Comparison of ENCODE assay signal across 8 cellular contexts in the genomic region with DNA sequence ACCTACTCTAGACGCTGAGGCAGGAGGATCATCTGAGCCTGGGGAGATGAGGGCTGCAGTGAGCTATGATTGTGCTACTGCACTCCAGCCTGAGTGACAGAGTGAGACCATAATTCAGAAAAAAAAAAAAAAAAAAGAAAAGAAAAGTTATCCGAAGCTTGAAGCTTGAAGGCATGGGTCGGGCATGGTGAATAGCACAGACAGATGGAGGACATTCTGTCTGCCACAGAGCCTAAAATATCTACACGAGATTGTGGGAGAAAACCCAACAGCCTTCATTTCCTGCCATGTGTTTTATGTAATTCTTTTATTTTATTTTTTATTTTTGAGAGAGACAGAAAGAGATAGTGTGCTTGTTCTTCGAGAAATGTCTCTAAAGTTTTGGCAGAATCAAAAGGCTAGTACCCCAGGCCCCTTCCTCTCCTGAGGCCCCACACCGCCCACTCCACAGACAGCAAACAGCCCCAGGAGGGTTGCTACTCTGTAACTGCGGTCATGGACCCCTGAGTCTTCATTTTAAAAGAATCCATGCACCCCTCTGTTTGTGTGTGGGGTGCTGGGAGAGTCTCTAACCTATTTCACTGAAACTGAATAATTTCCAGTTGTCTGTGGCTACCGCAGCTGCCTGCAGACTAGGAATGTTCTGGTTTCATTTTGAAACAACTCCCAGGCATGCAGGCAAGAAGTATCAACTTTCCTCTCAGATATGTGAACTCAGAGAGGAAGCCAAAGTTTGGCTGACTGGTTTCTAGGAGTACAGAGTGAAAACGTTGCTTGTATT. TPM values are rescaled to one million over a fixed set of nuclear protein-coding genes. Genes with fewer than 3 reads are reported as not detected.
DNase-seq lines count a peak whose midpoint lies in the region; ATAC-seq and TF ChIP-seq lines count a peak whose summit lies in the region.

No MANE protein-coding gene starts in this region.

- POLR2A ChIA-PET in activated CD8-positive, alpha-beta T cell treated with anti-CD3 and anti-CD28 coated beads, Interleukin-2, amount 10 ng/mL, durations not matched to agents 7 days and 5 days (lab: Charles Lee): interaction anchor here (1.3 to 1.7 kb wide), 2 partner anchors 10 to 169 kb away, joined by 3 to 4 read pairs; no protein-coding TSS in a partner anchor
- POLR2A ChIA-PET in activated CD8-positive, alpha-beta T cell treated with anti-CD3 and anti-CD28 coated beads for 36 hours (lab: Charles Lee): no interaction called here

- H3K9me3 ChIP-seq in transverse colon: no peaks in the 10 kb centered on the region

- peaks cover 34% of the 10 kb centered on the region for H3K36me3 Mint-ChIP-seq in activated CD8-positive, alpha-beta T cell treated with anti-CD3 and anti-CD28 coated beads, Interleukin-2, amount 10 ng/mL, durations not matched to agents 7 days and 5 days (ENCODE audit: low read depth)
- H3K36me3 Mint-ChIP-seq in activated CD8-positive, alpha-beta T cell treated with anti-CD3 and anti-CD28 coated beads for 36 hours (ENCODE audit: low read depth): no peaks in the 10 kb centered on the region

- CTCF ChIA-PET in activated CD8-positive, alpha-beta T cell treated with anti-CD3 and anti-CD28 coated beads, Interleukin-2, amount 10 ng/mL, durations not matched to agents 7 days and 5 days (lab: Charles Lee): interaction anchor here (0.8 to 3.6 kb wide), 4 partner anchors 8 to 238 kb away, joined by 4 to 24 read pairs (median 4); no protein-coding TSS in a partner anchor
- CTCF ChIA-PET in activated CD8-positive, alpha-beta T cell treated with anti-CD3 and anti-CD28 coated beads for 36 hours (lab: Charles Lee): interaction anchor here (4.6 kb wide), 1 partner anchor 8 kb away, joined by 36 read pairs; no protein-coding TSS in a partner anchor

- no peak for TF ChIP-seq CTCF in activated CD8-positive, alpha-beta T cell treated with anti-CD3 and anti-CD28 coated beads for 36 hours (IDR thresholded peaks at IDR 0.05)
- TF ChIP-seq CTCF in transverse colon (IDR thresholded peaks at IDR 0.05): no peak

- TF ChIP-seq EP300 in transverse colon (IDR thresholded peaks at IDR 0.05; ENCODE audit: low read depth): no peak

- peak; percentile 22 for DNase-seq in activated CD8-positive, alpha-beta T cell treated with anti-CD3 and anti-CD28 coated beads, Interleukin-2, amount 10 ng/mL, durations not matched to agents 7 days and 5 days
- no peak for DNase-seq in activated CD8-positive, alpha-beta T cell treated with anti-CD3 and anti-CD28 coated beads for 36 hours
- DNase-seq in transverse colon: no peak
- DNase-seq in cerebellar cortex (ENCODE audit: low spot score): no peak
- DNase-seq in posterior vena cava (ENCODE audit: low spot score): no peak

- H3K27me3 ChIP-seq in layer of hippocampus (ENCODE audit: control insufficient read depth, insufficient read depth, low read length) (no peaks in the 10 kb centered on the region), transverse colon (no peaks in the 10 kb centered on the region)

- peak; percentile 49 for ATAC-seq in activated CD8-positive, alpha-beta T cell treated with anti-CD3 and anti-CD28 coated beads, Interleukin-2, amount 10 ng/mL, durations not matched to agents 7 days and 5 days
- ATAC-seq in activated CD8-positive, alpha-beta T cell treated with anti-CD3 and anti-CD28 coated beads for 36 hours: no peak
- ATAC-seq in GM21619 (IDR thresholded peaks at IDR 0.05; ENCODE audit: unreplicated experiment): no peak

- H3K4me3 Mint-ChIP-seq in activated CD8-positive, alpha-beta T cell treated with anti-CD3 and anti-CD28 coated beads, Interleukin-2, amount 10 ng/mL, durations not matched to agents 7 days and 5 days: no peak overlapping the region
- no peak overlapping the region for H3K4me3 Mint-ChIP-seq in activated CD8-positive, alpha-beta T cell treated with anti-CD3 and anti-CD28 coated beads for 36 hours

- H3K4me1 Mint-ChIP-seq in activated CD8-positive, alpha-beta T cell treated with anti-CD3 and anti-CD28 coated beads, Interleukin-2, amount 10 ng/mL, durations not matched to agents 7 days and 5 days (ENCODE audit: low read depth): peaks cover 77% of the 10 kb centered on the region
- peaks cover 9% of the 10 kb centered on the region for H3K4me1 Mint-ChIP-seq in activated CD8-positive, alpha-beta T cell treated with anti-CD3 and anti-CD28 coated beads for 36 hours (ENCODE audit: low read depth)

- peaks cover 5% of the 10 kb centered on the region for H3K27me3 Mint-ChIP-seq in activated CD8-positive, alpha-beta T cell treated with anti-CD3 and anti-CD28 coated beads, Interleukin-2, amount 10 ng/mL, durations not matched to agents 7 days and 5 days (ENCODE audit: low read depth)
- H3K27me3 Mint-ChIP-seq in activated CD8-positive, alpha-beta T cell treated with anti-CD3 and anti-CD28 coated beads for 36 hours: peaks cover 42% of the 10 kb centered on the region

- no peaks in the 10 kb centered on the region for H3K9me3 Mint-ChIP-seq in activated CD8-positive, alpha-beta T cell treated with anti-CD3 and anti-CD28 coated beads, Interleukin-2, amount 10 ng/mL, durations not matched to agents 7 days and 5 days (ENCODE audit: insufficient read depth)
- no peaks in the 10 kb centered on the region for H3K9me3 Mint-ChIP-seq in activated CD8-positive, alpha-beta T cell treated with anti-CD3 and anti-CD28 coated beads for 36 hours

- H3K27ac ChIP-seq in angular gyrus (ENCODE audit: low read depth, low read length) (peak overlapping the region; percentile 0), layer of hippocampus (ENCODE audit: low read depth, low read length) (peak overlapping the region; percentile 64), transverse colon (peak overlapping the region; percentile 76 to 83 (median 82))

- 45 to 69% methylated on average over 8 to 9 of the region's 9 CpGs for WGBS in transverse colon (ENCODE audit: low coverage in 1 of 2), 2 donors

- no peak for TF ChIP-seq POLR2A in transverse colon (IDR thresholded peaks at IDR 0.05)

- H3K4me1 ChIP-seq in transverse colon: peaks cover 0 to 41% (median 5%) of the 10 kb centered on the region in 4 donors

- no peaks in the 10 kb centered on the region for H3K36me3 ChIP-seq in transverse colon

- in situ Hi-C loops in transverse colon (cut with MboI; ENCODE audit: low pct_ligation_motif_present in 1 of 4, low pct_unique_long_range_greater_than_20kb in 1 of 4, low sequenced_read_pairs in 3 of 4): loop anchor here in 1 of 4 donors (10.0 kb wide), 1 partner anchor 447 kb away; no protein-coding TSS in a partner anchor

- H3K27ac Mint-ChIP-seq in activated CD8-positive, alpha-beta T cell treated with anti-CD3 and anti-CD28 coated beads, Interleukin-2, amount 10 ng/mL, durations not matched to agents 7 days and 5 days: peak overlapping the region; percentile 73
- H3K27ac Mint-ChIP-seq in activated CD8-positive, alpha-beta T cell treated with anti-CD3 and anti-CD28 coated beads for 36 hours: no peak overlapping the region

- H3K4me3 ChIP-seq in transverse colon: no peak overlapping the region

- intact Hi-C loops in activated CD8-positive, alpha-beta T cell treated with anti-CD3 and anti-CD28 coated beads for 36 hours (cut with micrococcal nuclease): no loop called here
- intact Hi-C loops in transverse colon (cut with DNase I; ENCODE audit: low total_unique reads) (no loop called here), posterior vena cava (cut with DNase I) (loop anchor here in 1 of 2 donors (10.0 kb wide), 1 partner anchor 247 kb away; no protein-coding TSS in a partner anchor)

RNA-seq across cellular contexts. Expression of a gene that starts 38.4 kb away (rescaled TPM):
- total RNA-seq in activated CD8-positive, alpha-beta T cell treated with anti-CD3 and anti-CD28 coated beads, Interleukin-2, amount 10 ng/mL, durations not matched to agents 7 days and 5 days: 10 to 100 TPM; 31.0 to 31.5 TPM
- total RNA-seq in activated CD8-positive, alpha-beta T cell treated with anti-CD3 and anti-CD28 coated beads for 36 hours: 1 to 10 TPM; 1.6 to 2.2 TPM
- total RNA-seq in transverse colon: 1 to 10 TPM; 5.2 to 8.1 (median 6.1) TPM
- 10 to 100 TPM in 1 of 2 donors, 1 to 10 TPM in 1; 8.6 to 10.6 TPM for total RNA-seq in posterior vena cava

Comparison
In these comparisons a context has a peak if more than half of its experiments do, and no peak if none do; other contexts are left out.
1. H3K27ac ChIP-seq: peak in every context shown above with its lines; median percentile 82 in transverse colon; 64 in layer of hippocampus; 0 in angular gyrus.